Comparison of ENCODE assay signal across 24 cellular contexts in the genomic region with DNA sequence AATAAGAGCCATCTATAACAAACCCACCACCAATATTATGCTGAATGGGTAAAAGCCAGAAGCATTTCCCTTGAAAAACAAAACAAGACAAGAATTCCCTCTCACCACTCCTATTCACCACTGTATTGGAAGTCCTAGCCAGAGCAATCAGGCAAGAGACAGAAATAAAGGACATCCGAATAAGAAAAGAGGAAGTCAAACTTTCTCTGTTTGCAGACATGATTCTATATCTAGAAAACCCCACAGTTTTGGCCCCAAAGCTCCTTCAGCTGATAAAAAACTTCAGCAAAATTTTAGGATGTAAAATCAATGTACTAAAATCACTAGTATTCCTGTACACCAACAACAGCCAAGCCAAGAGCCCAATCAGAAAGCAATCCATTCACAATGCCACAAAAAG.
"Had no signal": no experiment of that assay in that cellular context is flagged by ENCODE, and none has a peak within 500 bp of the region (broad histone marks: within the 10 kb centered on the region; RNA-seq: fewer than 3 reads in every experiment).

No MANE protein-coding gene starts in this region.

- DNase-seq: islet precursor cell; left ventricle myocardium inferior; naive B cell; natural killer cell; nephron progenitor cell; ovary; stimulated activated CD4-positive, alpha-beta T cell treated with anti-CD3 and anti-CD28 coated beads, Interleukin-12 subunit alpha, Interleukin-12 subunit beta, amount 100 ng/mL, for 4 hours; stimulated activated CD4-positive, alpha-beta T cell treated with anti-CD3 and anti-CD28 coated beads, Interleukin-15, amount 100 ng/mL, for 24 hours; stimulated activated CD4-positive, alpha-beta T cell treated with anti-CD3 and anti-CD28 coated beads, Interleukin-2, amount 100 ng/mL, for 24 hours; stimulated activated CD4-positive, alpha-beta T cell treated with anti-CD3 and anti-CD28 coated beads, Interleukin-4, amount 100 ng/mL, for 1 hour; stimulated activated naive B cell treated with anti-CD40 and anti-IgM and Interleukin-4, amounts not matched to agents 10 μg/mL and 1 μg/mL and 100 μg/mL, for 72 hours; stimulated activated naive CD8-positive, alpha-beta T cell treated with anti-CD3 and anti-CD28 coated beads, Interleukin-15, Interleukin-2, amounts not matched to agents 100 U/mL and 50 U/mL, for 24 hours; stomach; testis; thyroid gland; transverse colon; upper lobe of left lung had no signal

- H3K9me3 ChIP-seq: ovary, testis, thyroid gland had no signal

- H3K27ac Mint-ChIP-seq: mesothelial cell of epicardium, natural killer cell, nephron progenitor cell, progenitor cell of endocrine pancreas had no signal

- H3K27ac ChIP-seq: left ventricle myocardium inferior, ovary, right atrium auricular region, skin epidermis, stomach, testis, thyroid gland, transverse colon, upper lobe of left lung, vagina had no signal

- H3K4me1 Mint-ChIP-seq: mesothelial cell of epicardium, natural killer cell, nephron progenitor cell had no signal

- H3K4me3 Mint-ChIP-seq: mesothelial cell of epicardium; naive B cell; natural killer cell; nephron progenitor cell; stimulated activated naive B cell treated with anti-CD40 and anti-IgM and Interleukin-4, amounts not matched to agents 10 μg/mL and 1 μg/mL and 100 μg/mL, for 72 hours had no signal

- H3K27me3 ChIP-seq: ovary, right atrium auricular region, stomach, testis, thyroid gland, transverse colon, upper lobe of left lung, vagina had no signal

- H3K36me3 ChIP-seq: ovary, right atrium auricular region, stomach, thyroid gland, transverse colon, upper lobe of left lung, vagina had no signal

- H3K27me3 Mint-ChIP-seq: progenitor cell of endocrine pancreas had no signal

- H3K4me1 ChIP-seq: left ventricle myocardium inferior, right atrium auricular region, stomach, testis, thyroid gland, transverse colon, upper lobe of left lung, vagina had no signal

- ATAC-seq: natural killer cell; sciatic nerve; stimulated activated naive B cell treated with anti-CD40 and anti-IgM and Interleukin-4, amounts not matched to agents 10 μg/mL and 1 μg/mL and 100 μg/mL, for 72 hours; stimulated activated naive CD8-positive, alpha-beta T cell treated with anti-CD3 and anti-CD28 coated beads, Interleukin-15, Interleukin-2, amounts not matched to agents 100 U/mL and 50 U/mL, for 24 hours had no signal

- H3K4me3 ChIP-seq: left ventricle myocardium inferior, lung, ovary, right atrium auricular region, skin epidermis, stomach, testis, thyroid gland, transverse colon, upper lobe of left lung, vagina had no signal
